ENCODE assay signal across 8 cellular contexts in the genomic region with DNA sequence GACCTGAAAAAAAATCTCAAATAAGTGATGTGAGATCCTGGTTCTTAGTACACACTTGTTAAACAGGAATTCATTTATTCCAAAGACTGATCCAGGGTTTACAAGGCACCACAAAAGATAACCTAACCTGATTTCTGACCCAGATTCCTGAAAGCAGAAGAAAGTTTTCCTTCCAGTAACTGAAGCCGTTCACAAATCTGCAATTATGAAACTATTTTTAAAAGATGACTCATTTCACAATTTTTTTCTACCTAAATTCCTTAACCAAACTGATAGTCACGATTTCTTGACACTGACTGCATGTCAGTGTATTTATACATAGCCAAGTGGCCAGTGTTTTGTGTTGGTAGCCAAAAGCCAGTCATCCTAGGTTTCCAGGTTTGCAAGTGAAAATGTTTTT. TPM values are rescaled to one million over a fixed set of nuclear protein-coding genes. Genes with fewer than 3 reads are reported as not detected.
DNase-seq lines count a peak whose midpoint lies in the region; ATAC-seq and TF ChIP-seq lines count a peak whose summit lies in the region.

No MANE protein-coding gene starts in this region.

- ATAC-seq in GM19463 (IDR thresholded peaks at IDR 0.05; ENCODE audit: unreplicated experiment), result peak; percentile 32

- DNase-seq in AG20443 (ENCODE audit: low spot score) (peak; percentile 22), LoVo (ENCODE audit: low spot score) (peak; percentile 11), fibroblast of the aortic adventitia (ENCODE audit: low read depth) (peak; percentile 89), foreskin melanocyte (no peak), NCI-H187 (lab: John Stamatoyannopoulos, UW) (no peak), NCI-H510A treated with DMSO at 0.1 percent for 48 hours (lab: John Stamatoyannopoulos, UW) (no peak), iPS-NIHi11 (ENCODE audit: low spot score) (no peak)

- no peak for TF ChIP-seq CTCF in fibroblast of the aortic adventitia (IDR thresholded peaks at IDR 0.05; ENCODE audit: insufficient read depth, low read length)

- H3K4me3 ChIP-seq in fibroblast of the aortic adventitia (ENCODE audit: low read depth, low read length), result no peak overlapping the region

RNA-seq across cellular contexts. Expression of a gene that starts 17.1 kb away (rescaled TPM):
- total RNA-seq in fibroblast of the aortic adventitia (ENCODE audit: low replicate concordance), result 23.8 and 32.8 TPM in 2 replicates

Comparison
In these comparisons a context has a peak if more than half of its experiments do, and no peak if none do; other contexts are left out.
1. DNase-seq: peak in AG20443 (single experiment), LoVo (single experiment) and fibroblast of the aortic adventitia (single experiment); none in foreskin melanocyte (single experiment), NCI-H187 (0 of 2), NCI-H510A treated with DMSO at 0.1 percent for 48 hours (single experiment) and iPS-NIHi11 (single experiment).